In the genomic region with DNA sequence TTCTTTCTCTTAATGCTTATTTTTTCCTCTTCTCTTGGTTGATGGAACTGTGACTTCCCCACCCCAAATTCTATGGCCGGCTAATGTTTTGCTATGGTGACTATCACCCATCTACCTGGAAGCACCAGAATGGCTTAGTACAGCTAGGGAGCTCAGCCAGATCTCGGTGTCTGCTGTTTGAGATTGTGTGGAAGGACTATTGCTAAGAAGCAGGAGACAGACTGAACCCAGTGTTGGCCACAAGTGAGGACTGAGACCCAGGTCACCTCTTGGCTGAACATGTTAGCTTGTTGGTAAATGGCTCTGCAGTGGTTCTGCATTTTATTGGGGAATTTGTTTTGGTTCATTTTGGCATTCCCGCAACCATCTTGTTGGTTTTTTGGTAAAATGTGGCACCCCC, we compare ENCODE assay signal across 9 cellular contexts. TPM values are rescaled to one million over a fixed set of nuclear protein-coding genes. Genes with fewer than 3 reads are reported as not detected.
DNase-seq lines count a peak whose midpoint lies in the region; ATAC-seq and TF ChIP-seq lines count a peak whose summit lies in the region.
"Had no signal": no experiment of that assay in that cellular context is flagged by ENCODE, and none has a peak within 500 bp of the region (broad histone marks: within the 10 kb centered on the region; RNA-seq: fewer than 3 reads in every experiment).

No MANE protein-coding gene starts in this region.

- POLR2A ChIA-PET in BJ (lab: Charles Lee): interaction anchor here (0.6 to 0.8 kb wide), 2 partner anchors 9 to 10 kb away, joined by 3 read pairs; no protein-coding TSS in a partner anchor

- TF ChIP-seq CTCF in BJ (IDR thresholded peaks at IDR 0.05; ENCODE audit: insufficient read depth, low read depth, low read length): no peak
- no peak for TF ChIP-seq CTCF in LNCaP clone FGC (IDR thresholded peaks at IDR 0.05; ENCODE audit: control insufficient read depth, extremely low read depth, insufficient read depth)
- no peak for TF ChIP-seq CTCF in dorsolateral prefrontal cortex (IDR thresholded peaks at IDR 0.05 in 54 of 56, conservative IDR thresholded peaks at IDR 0.05 in 2 of 56; ENCODE audit: low read depth in 1 of 56, partially characterized antibody in 56 of 56)
- TF ChIP-seq CTCF in nephron progenitor cell (IDR thresholded peaks at IDR 0.05): no peak

- no peaks in the 10 kb centered on the region for H3K27me3 Mint-ChIP-seq in nephron progenitor cell (ENCODE audit: low read depth, poor library complexity)

- H3K36me3 Mint-ChIP-seq in nephron progenitor cell (ENCODE audit: low read depth): peaks cover 17% of the 10 kb centered on the region

- H3K27ac ChIP-seq in dorsolateral prefrontal cortex: peak overlapping the region in 55 of 59 donors; percentile 4 to 98 (median 92)

- peak overlapping the region; percentile 98 for H3K4me3 Mint-ChIP-seq in nephron progenitor cell

- DNase-seq in BJ (ENCODE audit: low read depth): no peak
- DNase-seq in LNCaP clone FGC (ENCODE audit: low read depth): no peak
- DNase-seq in dorsolateral prefrontal cortex: peak in 1 of 10 donors; percentile 20
- no peak for DNase-seq in nephron progenitor cell
- DNase-seq in occipital lobe (lab: John Stamatoyannopoulos, UW): no peak
- DNase-seq in midbrain (lab: John Stamatoyannopoulos, UW): no peak
- DNase-seq: NCI-H1105 treated with DMSO at 0.1 percent for 48 hours had no signal

- ATAC-seq in HG02870 (IDR thresholded peaks at IDR 0.05; ENCODE audit: unreplicated experiment) (no peak), HG03342 (IDR thresholded peaks at IDR 0.05; ENCODE audit: unreplicated experiment) (no peak)

- intact Hi-C loops in dorsolateral prefrontal cortex (cut with DNase I): loop anchor here (10.0 kb wide), 1 partner anchor 108 kb away; the partner anchor contains the start of gene POMT1 (in 2 of the 2)

- no peaks in the 10 kb centered on the region for H3K9me3 Mint-ChIP-seq in nephron progenitor cell

- H3K4me3 ChIP-seq in BJ (ENCODE audit: low read depth, low read length) (peak overlapping the region; percentile 23; the same call in 1 of the 2 replicates), LNCaP clone FGC (ENCODE audit: low read depth, low read length) (peak overlapping the region; percentile 68), dorsolateral prefrontal cortex (peak overlapping the region in 48 of 59 donors; percentile 9 to 81 (median 68))

- CTCF ChIA-PET in BJ (lab: Yijun Ruan, JAX): interaction anchor here (0.8 to 1.8 kb wide), 3 partner anchors 10 to 28 kb away, joined by 3 to 6 read pairs (median 4); no protein-coding TSS in a partner anchor

- peak overlapping the region; percentile 81 for H3K27ac Mint-ChIP-seq in nephron progenitor cell

- no peaks in the 10 kb centered on the region; the same call in 1 of the 2 replicates for H3K36me3 ChIP-seq in BJ (ENCODE audit: control insufficient read depth, insufficient read depth, low read length)

- peaks cover 69% of the 10 kb centered on the region for H3K4me1 Mint-ChIP-seq in nephron progenitor cell

- H3K27me3 ChIP-seq in BJ (ENCODE audit: control insufficient read depth, insufficient read depth, low read length): no peaks in the 10 kb centered on the region
- H3K27me3 ChIP-seq in dorsolateral prefrontal cortex: no peaks in the 10 kb centered on the region

RNA-seq across cellular contexts. Expression of gene PRRC2B, which starts 2.7 kb away (rescaled TPM):
- polyA plus RNA-seq in BJ (2011; rRNA removed): 19.3 and 25.8 TPM in 2 replicates
- polyA minus RNA-seq in BJ (2011; rRNA and poly(A)+ RNA removed): 32.4 and 61.4 TPM in 2 replicates
- 100 to 1,000 TPM; 234 to 434 (median 347) TPM for total RNA-seq in dorsolateral prefrontal cortex
- total RNA-seq in occipital lobe: 118 TPM
